1 cellular context compared by ENCODE assay signal in the genomic region with DNA sequence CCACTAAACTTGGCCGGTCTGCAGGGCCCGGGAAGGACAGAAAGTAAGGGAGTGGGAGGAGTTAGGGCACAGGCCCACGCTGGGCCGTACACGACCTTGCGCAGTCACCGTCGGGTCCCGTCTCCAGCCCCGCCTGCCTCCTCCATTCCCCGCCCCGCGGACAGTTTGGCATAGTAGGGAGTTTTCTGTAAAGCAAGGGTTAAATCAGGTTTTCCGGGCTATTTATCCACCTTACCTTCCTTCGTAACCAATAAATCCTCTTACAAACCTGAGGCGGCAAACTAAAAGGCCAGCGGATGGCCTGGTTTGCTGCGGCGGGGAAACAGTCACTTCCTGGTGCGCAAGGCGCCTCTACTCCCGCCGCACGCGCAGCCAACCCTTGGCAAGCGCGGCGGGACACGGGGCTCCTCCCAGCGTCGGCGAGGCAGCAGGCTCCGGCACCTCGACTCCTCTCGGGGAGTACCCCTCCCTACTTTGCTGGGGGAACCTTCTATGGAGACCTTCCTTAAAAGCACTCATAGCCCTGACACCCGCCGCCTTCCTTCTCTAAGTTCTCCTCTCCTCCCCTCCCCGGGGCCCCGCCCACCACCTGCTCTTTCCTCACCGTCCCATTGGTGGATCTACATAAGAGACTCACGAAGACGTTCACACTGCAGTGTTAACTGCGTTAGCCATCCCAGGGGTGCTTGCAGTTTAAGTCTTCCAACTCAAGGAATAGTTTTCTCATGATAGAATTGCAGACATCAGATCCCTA.
TF ChIP-seq lines count a peak whose summit lies in the region.

A gene with protein sequence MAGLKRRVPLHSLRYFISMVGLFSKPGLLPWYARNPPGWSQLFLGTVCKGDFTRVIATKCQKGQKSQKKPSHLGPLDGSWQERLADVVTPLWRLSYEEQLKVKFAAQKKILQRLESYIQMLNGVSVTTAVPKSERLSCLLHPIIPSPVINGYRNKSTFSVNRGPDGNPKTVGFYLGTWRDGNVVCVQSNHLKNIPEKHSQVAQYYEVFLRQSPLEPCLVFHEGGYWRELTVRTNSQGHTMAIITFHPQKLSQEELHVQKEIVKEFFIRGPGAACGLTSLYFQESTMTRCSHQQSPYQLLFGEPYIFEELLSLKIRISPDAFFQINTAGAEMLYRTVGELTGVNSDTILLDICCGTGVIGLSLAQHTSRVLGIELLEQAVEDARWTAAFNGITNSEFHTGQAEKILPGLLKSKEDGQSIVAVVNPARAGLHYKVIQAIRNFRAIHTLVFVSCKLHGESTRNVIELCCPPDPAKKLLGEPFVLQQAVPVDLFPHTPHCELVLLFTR (minus strand): TSS at position 563 of the 754 bp plus-strand sequence. CDS start 9,822 bp downstream, outside the sequence.

TF ChIP-seq in HepG2, 621 proteins besides CTCF, POLR2A, EP300 and RAD21 (continued from another document and continues in another):
- TF ChIP-seq, protein P1, sequence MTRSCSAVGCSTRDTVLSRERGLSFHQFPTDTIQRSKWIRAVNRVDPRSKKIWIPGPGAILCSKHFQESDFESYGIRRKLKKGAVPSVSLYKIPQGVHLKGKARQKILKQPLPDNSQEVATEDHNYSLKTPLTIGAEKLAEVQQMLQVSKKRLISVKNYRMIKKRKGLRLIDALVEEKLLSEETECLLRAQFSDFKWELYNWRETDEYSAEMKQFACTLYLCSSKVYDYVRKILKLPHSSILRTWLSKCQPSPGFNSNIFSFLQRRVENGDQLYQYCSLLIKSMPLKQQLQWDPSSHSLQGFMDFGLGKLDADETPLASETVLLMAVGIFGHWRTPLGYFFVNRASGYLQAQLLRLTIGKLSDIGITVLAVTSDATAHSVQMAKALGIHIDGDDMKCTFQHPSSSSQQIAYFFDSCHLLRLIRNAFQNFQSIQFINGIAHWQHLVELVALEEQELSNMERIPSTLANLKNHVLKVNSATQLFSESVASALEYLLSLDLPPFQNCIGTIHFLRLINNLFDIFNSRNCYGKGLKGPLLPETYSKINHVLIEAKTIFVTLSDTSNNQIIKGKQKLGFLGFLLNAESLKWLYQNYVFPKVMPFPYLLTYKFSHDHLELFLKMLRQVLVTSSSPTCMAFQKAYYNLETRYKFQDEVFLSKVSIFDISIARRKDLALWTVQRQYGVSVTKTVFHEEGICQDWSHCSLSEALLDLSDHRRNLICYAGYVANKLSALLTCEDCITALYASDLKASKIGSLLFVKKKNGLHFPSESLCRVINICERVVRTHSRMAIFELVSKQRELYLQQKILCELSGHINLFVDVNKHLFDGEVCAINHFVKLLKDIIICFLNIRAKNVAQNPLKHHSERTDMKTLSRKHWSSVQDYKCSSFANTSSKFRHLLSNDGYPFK (CRISPR knock-in tag; IDR thresholded peaks at IDR 0.05; ENCODE audit: borderline replicate concordance): no peak
- TF ChIP-seq HNF4G (IDR thresholded peaks at IDR 0.05; ENCODE audit: borderline replicate concordance, low read depth, low read length) (no peak), HNF4G (CRISPR knock-in tag; IDR thresholded peaks at IDR 0.05; ENCODE audit: borderline replicate concordance, low read depth) (no peak), NFYC (CRISPR knock-in tag; IDR thresholded peaks at IDR 0.05) (peak; percentile 30; the same call in 1 of the 2 replicates), YEATS4 (CRISPR knock-in tag; IDR thresholded peaks at IDR 0.05; ENCODE audit: borderline replicate concordance) (peak; percentile 31; the same call in 1 of the 2 replicates), HOXA9 (CRISPR knock-in tag; IDR thresholded peaks at IDR 0.05; ENCODE audit: borderline replicate concordance) (no peak), U2AF2 (IDR thresholded peaks at IDR 0.05; ENCODE audit: low read depth, low read length) (no peak), ZNF251 (CRISPR knock-in tag; IDR thresholded peaks at IDR 0.05) (no peak), ZFP1 (CRISPR knock-in tag; IDR thresholded peaks at IDR 0.05) (no peak), ZNF484 (CRISPR knock-in tag; IDR thresholded peaks at IDR 0.05; ENCODE audit: borderline replicate concordance, low read depth) (no peak), ZMYM3 (CRISPR knock-in tag; IDR thresholded peaks at IDR 0.05) (0 out of 2 replicates have a peak, but pooled peaks have one; percentile 19), ZFX (CRISPR knock-in tag; IDR thresholded peaks at IDR 0.05; ENCODE audit: low read depth) (peak; percentile 64), ARNT (IDR thresholded peaks at IDR 0.05) (no peak), NFYB (CRISPR knock-in tag; IDR thresholded peaks at IDR 0.05) (peak; percentile 36; the same call in 1 of the 2 replicates), PHF8 (CRISPR knock-in tag; IDR thresholded peaks at IDR 0.05) (peak; percentile 53; the same call in 1 of the 2 replicates), GABPB1 (CRISPR knock-in tag; IDR thresholded peaks at IDR 0.05) (peak; percentile 64; the same call in 1 of the 2 replicates), ZNF878 (CRISPR knock-in tag; IDR thresholded peaks at IDR 0.05) (no peak), HNRNPLL (IDR thresholded peaks at IDR 0.05; ENCODE audit: low read depth, low read length, poor library complexity, severe bottlenecking) (peak; percentile 96), PAF1 (CRISPR knock-in tag; IDR thresholded peaks at IDR 0.05) (no peak), XBP1 (CRISPR knock-in tag; IDR thresholded peaks at IDR 0.05) (no peak), SAP130 (CRISPR knock-in tag; IDR thresholded peaks at IDR 0.05; ENCODE audit: low read depth) (peak; percentile 57), HES4 (CRISPR knock-in tag; IDR thresholded peaks at IDR 0.05; ENCODE audit: borderline replicate concordance) (no peak), ADNP (CRISPR knock-in tag; IDR thresholded peaks at IDR 0.05) (no peak), RCOR2 (CRISPR knock-in tag; IDR thresholded peaks at IDR 0.05) (no peak), WIZ (CRISPR knock-in tag; IDR thresholded peaks at IDR 0.05) (no peak), ZFP37 (CRISPR knock-in tag; IDR thresholded peaks at IDR 0.05; ENCODE audit: borderline replicate concordance) (no peak), RBFOX2 (IDR thresholded peaks at IDR 0.05; ENCODE audit: low read depth, low read length) (peak; percentile 56), NRL (CRISPR knock-in tag; IDR thresholded peaks at IDR 0.05; ENCODE audit: borderline replicate concordance) (peak; percentile 60; the same call in 1 of the 2 replicates), SRY (CRISPR knock-in tag; IDR thresholded peaks at IDR 0.05) (0 out of 2 replicates have a peak, but pooled peaks have one; percentile 43), ARID2 (CRISPR knock-in tag; IDR thresholded peaks at IDR 0.05; ENCODE audit: borderline replicate concordance) (no peak), BHLHE40 (IDR thresholded peaks at IDR 0.05; ENCODE audit: low read length) (no peak), TOPORS (CRISPR knock-in tag; IDR thresholded peaks at IDR 0.05) (no peak), ZNF891 (CRISPR knock-in tag; IDR thresholded peaks at IDR 0.05) (no peak), ZNF441 (CRISPR knock-in tag; IDR thresholded peaks at IDR 0.05; ENCODE audit: borderline replicate concordance) (no peak), ZFP82 (CRISPR knock-in tag; IDR thresholded peaks at IDR 0.05; ENCODE audit: borderline replicate concordance) (no peak)
- TF ChIP-seq, protein P2, sequence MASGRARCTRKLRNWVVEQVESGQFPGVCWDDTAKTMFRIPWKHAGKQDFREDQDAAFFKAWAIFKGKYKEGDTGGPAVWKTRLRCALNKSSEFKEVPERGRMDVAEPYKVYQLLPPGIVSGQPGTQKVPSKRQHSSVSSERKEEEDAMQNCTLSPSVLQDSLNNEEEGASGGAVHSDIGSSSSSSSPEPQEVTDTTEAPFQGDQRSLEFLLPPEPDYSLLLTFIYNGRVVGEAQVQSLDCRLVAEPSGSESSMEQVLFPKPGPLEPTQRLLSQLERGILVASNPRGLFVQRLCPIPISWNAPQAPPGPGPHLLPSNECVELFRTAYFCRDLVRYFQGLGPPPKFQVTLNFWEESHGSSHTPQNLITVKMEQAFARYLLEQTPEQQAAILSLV (CRISPR knock-in tag; IDR thresholded peaks at IDR 0.05; ENCODE audit: borderline replicate concordance): no peak
- TF ChIP-seq, protein P3, sequence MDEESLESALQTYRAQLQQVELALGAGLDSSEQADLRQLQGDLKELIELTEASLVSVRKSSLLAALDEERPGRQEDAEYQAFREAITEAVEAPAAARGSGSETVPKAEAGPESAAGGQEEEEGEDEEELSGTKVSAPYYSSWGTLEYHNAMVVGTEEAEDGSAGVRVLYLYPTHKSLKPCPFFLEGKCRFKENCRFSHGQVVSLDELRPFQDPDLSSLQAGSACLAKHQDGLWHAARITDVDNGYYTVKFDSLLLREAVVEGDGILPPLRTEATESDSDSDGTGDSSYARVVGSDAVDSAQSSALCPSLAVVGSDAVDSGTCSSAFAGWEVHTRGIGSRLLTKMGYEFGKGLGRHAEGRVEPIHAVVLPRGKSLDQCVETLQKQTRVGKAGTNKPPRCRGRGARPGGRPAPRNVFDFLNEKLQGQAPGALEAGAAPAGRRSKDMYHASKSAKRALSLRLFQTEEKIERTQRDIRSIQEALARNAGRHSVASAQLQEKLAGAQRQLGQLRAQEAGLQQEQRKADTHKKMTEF (CRISPR knock-in tag; IDR thresholded peaks at IDR 0.05): peak; percentile 50; the same call in 1 of the 2 replicates
- TF ChIP-seq, protein P4, sequence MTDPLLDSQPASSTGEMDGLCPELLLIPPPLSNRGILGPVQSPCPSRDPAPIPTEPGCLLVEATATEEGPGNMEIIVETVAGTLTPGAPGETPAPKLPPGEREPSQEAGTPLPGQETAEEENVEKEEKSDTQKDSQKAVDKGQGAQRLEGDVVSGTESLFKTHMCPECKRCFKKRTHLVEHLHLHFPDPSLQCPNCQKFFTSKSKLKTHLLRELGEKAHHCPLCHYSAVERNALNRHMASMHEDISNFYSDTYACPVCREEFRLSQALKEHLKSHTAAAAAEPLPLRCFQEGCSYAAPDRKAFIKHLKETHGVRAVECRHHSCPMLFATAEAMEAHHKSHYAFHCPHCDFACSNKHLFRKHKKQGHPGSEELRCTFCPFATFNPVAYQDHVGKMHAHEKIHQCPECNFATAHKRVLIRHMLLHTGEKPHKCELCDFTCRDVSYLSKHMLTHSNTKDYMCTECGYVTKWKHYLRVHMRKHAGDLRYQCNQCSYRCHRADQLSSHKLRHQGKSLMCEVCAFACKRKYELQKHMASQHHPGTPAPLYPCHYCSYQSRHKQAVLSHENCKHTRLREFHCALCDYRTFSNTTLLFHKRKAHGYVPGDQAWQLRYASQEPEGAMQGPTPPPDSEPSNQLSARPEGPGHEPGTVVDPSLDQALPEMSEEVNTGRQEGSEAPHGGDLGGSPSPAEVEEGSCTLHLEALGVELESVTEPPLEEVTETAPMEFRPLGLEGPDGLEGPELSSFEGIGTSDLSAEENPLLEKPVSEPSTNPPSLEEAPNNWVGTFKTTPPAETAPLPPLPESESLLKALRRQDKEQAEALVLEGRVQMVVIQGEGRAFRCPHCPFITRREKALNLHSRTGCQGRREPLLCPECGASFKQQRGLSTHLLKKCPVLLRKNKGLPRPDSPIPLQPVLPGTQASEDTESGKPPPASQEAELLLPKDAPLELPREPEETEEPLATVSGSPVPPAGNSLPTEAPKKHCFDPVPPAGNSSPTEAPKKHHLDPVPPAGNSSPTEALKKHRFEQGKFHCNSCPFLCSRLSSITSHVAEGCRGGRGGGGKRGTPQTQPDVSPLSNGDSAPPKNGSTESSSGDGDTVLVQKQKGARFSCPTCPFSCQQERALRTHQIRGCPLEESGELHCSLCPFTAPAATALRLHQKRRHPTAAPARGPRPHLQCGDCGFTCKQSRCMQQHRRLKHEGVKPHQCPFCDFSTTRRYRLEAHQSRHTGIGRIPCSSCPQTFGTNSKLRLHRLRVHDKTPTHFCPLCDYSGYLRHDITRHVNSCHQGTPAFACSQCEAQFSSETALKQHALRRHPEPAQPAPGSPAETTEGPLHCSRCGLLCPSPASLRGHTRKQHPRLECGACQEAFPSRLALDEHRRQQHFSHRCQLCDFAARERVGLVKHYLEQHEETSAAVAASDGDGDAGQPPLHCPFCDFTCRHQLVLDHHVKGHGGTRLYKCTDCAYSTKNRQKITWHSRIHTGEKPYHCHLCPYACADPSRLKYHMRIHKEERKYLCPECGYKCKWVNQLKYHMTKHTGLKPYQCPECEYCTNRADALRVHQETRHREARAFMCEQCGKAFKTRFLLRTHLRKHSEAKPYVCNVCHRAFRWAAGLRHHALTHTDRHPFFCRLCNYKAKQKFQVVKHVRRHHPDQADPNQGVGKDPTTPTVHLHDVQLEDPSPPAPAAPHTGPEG (CRISPR knock-in tag; IDR thresholded peaks at IDR 0.05): no peak
- TF ChIP-seq, protein P5, sequence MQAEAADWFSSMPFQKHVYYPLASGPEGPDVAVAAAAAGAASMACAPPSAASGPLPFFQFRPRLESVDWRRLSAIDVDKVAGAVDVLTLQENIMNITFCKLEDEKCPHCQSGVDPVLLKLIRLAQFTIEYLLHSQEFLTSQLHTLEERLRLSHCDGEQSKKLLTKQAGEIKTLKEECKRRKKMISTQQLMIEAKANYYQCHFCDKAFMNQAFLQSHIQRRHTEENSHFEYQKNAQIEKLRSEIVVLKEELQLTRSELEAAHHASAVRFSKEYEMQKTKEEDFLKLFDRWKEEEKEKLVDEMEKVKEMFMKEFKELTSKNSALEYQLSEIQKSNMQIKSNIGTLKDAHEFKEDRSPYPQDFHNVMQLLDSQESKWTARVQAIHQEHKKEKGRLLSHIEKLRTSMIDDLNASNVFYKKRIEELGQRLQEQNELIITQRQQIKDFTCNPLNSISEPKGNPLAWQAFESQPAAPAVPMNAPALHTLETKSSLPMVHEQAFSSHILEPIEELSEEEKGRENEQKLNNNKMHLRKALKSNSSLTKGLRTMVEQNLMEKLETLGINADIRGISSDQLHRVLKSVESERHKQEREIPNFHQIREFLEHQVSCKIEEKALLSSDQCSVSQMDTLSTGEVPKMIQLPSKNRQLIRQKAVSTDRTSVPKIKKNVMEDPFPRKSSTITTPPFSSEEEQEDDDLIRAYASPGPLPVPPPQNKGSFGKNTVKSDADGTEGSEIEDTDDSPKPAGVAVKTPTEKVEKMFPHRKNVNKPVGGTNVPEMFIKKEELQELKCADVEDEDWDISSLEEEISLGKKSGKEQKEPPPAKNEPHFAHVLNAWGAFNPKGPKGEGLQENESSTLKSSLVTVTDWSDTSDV (CRISPR knock-in tag; IDR thresholded peaks at IDR 0.05): no peak
- TF ChIP-seq, protein P6, sequence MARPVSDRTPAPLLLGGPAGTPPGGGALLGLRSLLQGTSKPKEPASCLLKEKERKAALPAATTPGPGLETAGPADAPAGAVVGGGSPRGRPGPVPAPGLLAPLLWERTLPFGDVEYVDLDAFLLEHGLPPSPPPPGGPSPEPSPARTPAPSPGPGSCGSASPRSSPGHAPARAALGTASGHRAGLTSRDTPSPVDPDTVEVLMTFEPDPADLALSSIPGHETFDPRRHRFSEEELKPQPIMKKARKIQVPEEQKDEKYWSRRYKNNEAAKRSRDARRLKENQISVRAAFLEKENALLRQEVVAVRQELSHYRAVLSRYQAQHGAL (CRISPR knock-in tag; IDR thresholded peaks at IDR 0.05; ENCODE audit: not compliant biosample characterization): no peak
- TF ChIP-seq, protein P7, sequence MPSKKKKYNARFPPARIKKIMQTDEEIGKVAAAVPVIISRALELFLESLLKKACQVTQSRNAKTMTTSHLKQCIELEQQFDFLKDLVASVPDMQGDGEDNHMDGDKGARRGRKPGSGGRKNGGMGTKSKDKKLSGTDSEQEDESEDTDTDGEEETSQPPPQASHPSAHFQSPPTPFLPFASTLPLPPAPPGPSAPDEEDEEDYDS (CRISPR knock-in tag; IDR thresholded peaks at IDR 0.05): peak; percentile 28; the same call in 1 of the 2 replicates
- TF ChIP-seq, protein P8, sequence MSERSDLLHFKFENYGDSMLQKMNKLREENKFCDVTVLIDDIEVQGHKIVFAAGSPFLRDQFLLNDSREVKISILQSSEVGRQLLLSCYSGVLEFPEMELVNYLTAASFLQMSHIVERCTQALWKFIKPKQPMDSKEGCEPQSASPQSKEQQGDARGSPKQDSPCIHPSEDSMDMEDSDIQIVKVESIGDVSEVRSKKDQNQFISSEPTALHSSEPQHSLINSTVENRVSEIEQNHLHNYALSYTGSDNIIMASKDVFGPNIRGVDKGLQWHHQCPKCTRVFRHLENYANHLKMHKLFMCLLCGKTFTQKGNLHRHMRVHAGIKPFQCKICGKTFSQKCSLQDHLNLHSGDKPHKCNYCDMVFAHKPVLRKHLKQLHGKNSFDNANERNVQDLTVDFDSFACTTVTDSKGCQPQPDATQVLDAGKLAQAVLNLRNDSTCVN (CRISPR knock-in tag; IDR thresholded peaks at IDR 0.05; ENCODE audit: borderline replicate concordance): no peak
